Comparison of ENCODE assay signal across 8 cellular contexts in the genomic region with DNA sequence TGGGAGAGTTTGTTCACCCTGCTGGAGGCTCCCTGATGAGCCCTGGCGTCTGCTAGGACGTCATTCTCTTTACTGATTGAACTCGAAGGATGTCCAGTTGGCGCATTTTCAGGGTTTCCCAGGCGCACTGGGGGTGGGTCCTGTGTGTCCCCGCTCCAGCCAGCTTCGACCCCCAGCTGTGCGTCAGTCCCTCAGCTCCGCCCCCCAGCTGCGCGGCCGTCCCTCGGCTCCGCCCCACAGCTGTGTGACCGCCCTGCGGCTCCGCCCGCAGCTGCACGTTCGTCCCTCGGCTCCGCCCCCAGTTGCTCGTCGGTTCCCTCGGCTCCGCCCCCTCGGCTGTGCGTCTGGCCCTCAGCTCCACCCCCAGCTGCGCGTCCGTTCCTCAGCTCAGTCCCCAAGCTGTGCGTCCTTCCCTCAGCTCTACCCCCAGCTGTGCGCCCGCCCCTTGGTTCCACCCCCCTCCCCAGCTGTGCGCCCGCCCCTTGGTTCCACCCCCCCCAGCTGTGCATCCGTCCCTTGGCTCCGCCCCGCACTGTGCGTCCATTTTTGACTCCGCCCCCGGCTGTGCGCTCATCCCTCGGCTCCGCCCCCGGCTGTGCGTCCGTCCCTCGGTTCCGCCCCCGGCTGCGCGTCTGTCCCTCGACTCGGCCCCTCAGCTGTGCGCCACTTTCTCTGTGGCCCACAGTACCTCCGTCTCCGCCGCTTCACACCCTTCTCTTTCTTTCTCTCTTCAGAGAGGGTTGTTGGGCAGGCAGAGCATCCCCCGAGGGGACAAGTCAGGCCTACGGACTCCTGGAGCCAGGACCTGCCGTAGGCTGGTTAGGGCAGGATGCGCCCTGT.
A peak's percentile ranks its signal among the peaks of the same experiment; 100 is the strongest.
DNase-seq lines count a peak whose midpoint lies in the region; ATAC-seq, FAIRE-seq and TF ChIP-seq lines count a peak whose summit lies in the region.

No MANE protein-coding gene starts in this region.

- peaks cover 0 to 34% (median 0%) of the 10 kb centered on the region in 6 donors for H3K36me3 ChIP-seq in spleen

- peak; percentile 96 for DNase-seq in GM13977 (ENCODE audit: low spot score)
- peak; percentile 82 to 90 for DNase-seq in NCI-H2081 (lab: John Stamatoyannopoulos, UW)
- DNase-seq in activated B cell treated with CpG ODN at 0.5 μM for 24 hours: peak; percentile 97
- peak; percentile 30 to 99 (median 93) for DNase-seq in caudate nucleus (lab: John Stamatoyannopoulos, UW)
- DNase-seq in iris pigment epithelial cell (ENCODE audit: low read depth): peak; percentile 97
- peak; percentile 99 for DNase-seq in spleen
- DNase-seq in RCC 7860 (ENCODE audit: low spot score): no peak

- FAIRE-seq in RCC 7860 (lab: Jason Lieb, UNC): no peak

- TF ChIP-seq CTCF in GM13977 (IDR thresholded peaks at IDR 0.05; ENCODE audit: extremely low read depth, insufficient read depth, missing control alignments) (no peak), activated B cell treated with CpG ODN at 0.5 μM for 24 hours (IDR thresholded peaks at IDR 0.05) (no peak), spleen (IDR thresholded peaks at IDR 0.05 in 8 of 11, conservative IDR thresholded peaks at IDR 0.05 in 3 of 11) (peak in 7 of 11 experiments; percentile 9 to 50 (median 24))

- intact Hi-C loops in activated B cell treated with CpG ODN at 0.5 μM for 24 hours (cut with micrococcal nuclease) (loop anchor here (1.0 to 10.0 kb wide), 8 partner anchors 21 to 512 kb away; a partner anchor contains a TSS), spleen (cut with DNase I; ENCODE audit: low total_unique reads) (no loop called here)

- in situ Hi-C loops in GM13977 (cut with MboI; ENCODE audit: low pct_unique_long_range_greater_than_20kb, low sequenced_read_pairs, unreplicated experiment): no loop called here

- peak overlapping the region; percentile 20 to 69 (median 37) for H3K4me3 ChIP-seq in spleen

- CTCF ChIA-PET in activated B cell treated with CpG ODN at 0.5 μM for 24 hours (lab: Charles Lee): interaction anchor here (0.9 to 1.5 kb wide), 4 partner anchors 41 to 88 kb away, joined by 3 to 4 read pairs (median 3); no protein-coding TSS in a partner anchor

- H3K4me1 ChIP-seq in spleen: peaks cover 11 to 33% (median 21%) of the 10 kb centered on the region in 6 donors

- no peaks in the 10 kb centered on the region for H3K9me3 ChIP-seq in spleen

- peak overlapping the region; percentile 80 for H3K4me3 Mint-ChIP-seq in activated B cell treated with CpG ODN at 0.5 μM for 24 hours

- H3K4me1 Mint-ChIP-seq in activated B cell treated with CpG ODN at 0.5 μM for 24 hours: peaks cover 14% of the 10 kb centered on the region

- WGBS in spleen, 5 donors: 5 to 6% (median 5%) methylated on average over 46 to 63 of the region's 63 CpGs

- peak; percentile 74 for ATAC-seq in HG02884 (IDR thresholded peaks at IDR 0.05; ENCODE audit: unreplicated experiment)
- peak; percentile 90 for ATAC-seq in activated B cell treated with CpG ODN at 0.5 μM for 24 hours (ENCODE audit: low read depth)

- POLR2A ChIA-PET in activated B cell treated with CpG ODN at 0.5 μM for 24 hours (lab: Charles Lee): interaction anchor here (0.7 to 1.4 kb wide), 5 partner anchors 56 to 283 kb away, joined by 3 to 8 read pairs (median 5); a partner anchor contains a TSS

- H3K36me3 Mint-ChIP-seq in activated B cell treated with CpG ODN at 0.5 μM for 24 hours (ENCODE audit: low read depth): peaks cover 6% of the 10 kb centered on the region

- no peaks in the 10 kb centered on the region for H3K9me3 Mint-ChIP-seq in activated B cell treated with CpG ODN at 0.5 μM for 24 hours

- no peaks in the 10 kb centered on the region for H3K27me3 ChIP-seq in spleen (replicated peaks in 1 of 7)

- H3K27ac ChIP-seq in caudate nucleus (ENCODE audit: low read depth, low read length) (peak overlapping the region; percentile 88), spleen (peak overlapping the region; percentile 70 to 92 (median 86))

- no peaks in the 10 kb centered on the region for H3K27me3 Mint-ChIP-seq in activated B cell treated with CpG ODN at 0.5 μM for 24 hours

- peak in 1 of 3 donors; percentile 13 for TF ChIP-seq POLR2A in spleen (IDR thresholded peaks at IDR 0.05)

- peak overlapping the region; percentile 75 for H3K27ac Mint-ChIP-seq in activated B cell treated with CpG ODN at 0.5 μM for 24 hours

Comparison
In these comparisons a context has a peak if more than half of its experiments do, and no peak if none do; other contexts are left out.
1. CTCF ChIP-seq: peak in spleen (7 of 11); none in GM13977 (single experiment) and activated B cell treated with CpG ODN at 0.5 μM for 24 hours (single experiment).